In the genomic region with DNA sequence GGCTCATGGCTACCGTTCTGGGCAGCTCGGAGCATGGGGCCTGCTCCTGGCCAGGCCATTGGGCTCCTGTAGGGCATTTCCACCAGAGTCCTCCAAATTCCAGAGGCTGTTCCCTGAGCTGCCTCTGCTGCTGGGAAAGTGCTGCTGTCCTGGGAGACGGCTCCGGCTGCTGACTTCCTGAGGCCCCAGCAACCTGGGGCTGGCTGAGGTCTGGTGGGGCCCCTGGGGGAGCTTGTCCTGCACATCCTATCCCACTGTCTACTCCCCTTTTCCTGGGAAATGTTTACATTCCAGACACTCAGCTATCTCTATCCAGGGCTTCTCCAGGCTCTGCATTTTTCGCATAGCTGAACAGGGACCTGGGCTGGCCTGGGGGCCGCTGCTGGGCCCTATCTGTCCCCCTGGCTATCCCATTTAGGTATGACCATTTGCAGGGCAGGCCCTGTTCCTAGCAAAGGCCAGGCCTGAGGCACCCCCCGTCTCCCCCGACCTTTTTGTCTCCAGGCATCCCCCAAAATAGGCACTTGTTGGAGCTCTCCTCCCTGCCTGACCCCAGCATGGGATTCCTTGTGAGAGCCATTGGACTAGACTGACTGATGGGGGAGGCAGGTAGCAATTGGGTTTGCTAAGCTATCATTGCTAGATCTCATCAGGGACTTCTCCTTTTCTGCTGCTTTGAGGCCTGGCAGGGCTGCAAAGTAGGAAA, we compare ENCODE assay signal across 14 cellular contexts. TPM values are rescaled to one million over a fixed set of nuclear protein-coding genes. Genes with fewer than 3 reads are reported as not detected.
DNase-seq lines count a peak whose midpoint lies in the region; FAIRE-seq and TF ChIP-seq lines count a peak whose summit lies in the region.
"Had no signal": no experiment of that assay in that cellular context is flagged by ENCODE, and none has a peak within 500 bp of the region (broad histone marks: within the 10 kb centered on the region; RNA-seq: fewer than 3 reads in every experiment).

No MANE protein-coding gene starts in this region.

- peaks cover under 1% of the 10 kb centered on the region for H3K79me1 ChIP-seq in neuronal stem cell (ENCODE audit: low read depth, low read length)

- no peak overlapping the region for H3K4ac ChIP-seq in neuronal stem cell (ENCODE audit: low read length)

- peak overlapping the region; percentile 19 for H2BK120ac ChIP-seq in neuronal stem cell (ENCODE audit: low read depth, low read length)

- no peak for FAIRE-seq in D721Med (lab: Jason Lieb, UNC)
- FAIRE-seq: frontal cortex, H1 had no signal

- H3K27ac Mint-ChIP-seq in endodermal cell: peak overlapping the region; percentile 95
- H3K27ac Mint-ChIP-seq: activated CD4-positive, alpha-beta T cell treated with anti-CD3 and anti-CD28 coated beads for 36 hours; activated T-cell treated with anti-CD3 and anti-CD28 coated beads, Interleukin-2, amount 50 U/mL, for 24 hours had no signal

- no peak overlapping the region for H2BK15ac ChIP-seq in neuronal stem cell (ENCODE audit: low read length)

- no peak overlapping the region for H3K4me3 ChIP-seq in H7 (ENCODE audit: insufficient read depth, low read depth, low read length)
- H3K4me3 ChIP-seq in NT2/D1 (ENCODE audit: insufficient read length, low read depth): no peak overlapping the region
- peak overlapping the region; percentile 53 for H3K4me3 ChIP-seq in endodermal cell (ENCODE audit: low read length)
- no peak overlapping the region for H3K4me3 ChIP-seq in neuronal stem cell (ENCODE audit: low read length in 2 of 2)
- H3K4me3 ChIP-seq: ascending aorta had no signal

- H3K4me1 Mint-ChIP-seq in endodermal cell: peaks cover 34% of the 10 kb centered on the region
- H3K4me1 Mint-ChIP-seq: activated CD4-positive, alpha-beta T cell treated with anti-CD3 and anti-CD28 coated beads for 36 hours had no signal

- H3K36me3 ChIP-seq in H7 (replicated peaks; ENCODE audit: control insufficient read depth, insufficient read depth, low read length) (no peaks in the 10 kb centered on the region; the same call in 1 of the 2 replicates), NT2/D1 (ENCODE audit: insufficient read depth, insufficient read length, low read length) (peaks cover 8% of the 10 kb centered on the region), endodermal cell (ENCODE audit: control insufficient read depth, insufficient read depth, low read length) (no peaks in the 10 kb centered on the region), neuronal stem cell (replicated peaks in 1 of 2; ENCODE audit: control insufficient read depth in 2 of 2, insufficient read depth in 2 of 2, low read length in 2 of 2) (no peaks in the 10 kb centered on the region)
- H3K36me3 ChIP-seq: ascending aorta had no signal

- H3K27ac ChIP-seq in endodermal cell (ENCODE audit: low read depth, low read length): peak overlapping the region; percentile 88
- peak overlapping the region; percentile 70 for H3K27ac ChIP-seq in neuronal stem cell (replicated peaks; ENCODE audit: low read length)
- H3K27ac ChIP-seq: ascending aorta had no signal

- TF ChIP-seq CTCF in endodermal cell (conservative IDR thresholded peaks at IDR 0.05) (peak; percentile 25), D721Med (IDR thresholded peaks at IDR 0.05; ENCODE audit: insufficient read depth, missing control alignments) (no peak)

- H3K9me3 Mint-ChIP-seq in endodermal cell: no peaks in the 10 kb centered on the region
- H3K9me3 Mint-ChIP-seq: activated T-cell treated with anti-CD3 and anti-CD28 coated beads, Interleukin-2, amount 50 U/mL, for 24 hours; CD4-positive, CD25-positive, alpha-beta regulatory T cell had no signal

- H3K14ac ChIP-seq in neuronal stem cell (ENCODE audit: low read length): no peak overlapping the region

- peak overlapping the region; percentile 56 for H2BK5ac ChIP-seq in neuronal stem cell (ENCODE audit: low read length)

- H2AFZ ChIP-seq in neuronal stem cell (ENCODE audit: low read length): peak overlapping the region; percentile 83

- no peak overlapping the region for H4K8ac ChIP-seq in neuronal stem cell (ENCODE audit: low read depth, low read length)

- no peak overlapping the region for H4K91ac ChIP-seq in neuronal stem cell (ENCODE audit: low read depth, low read length, poor library complexity)

- peaks cover 11% of the 10 kb centered on the region for H3K36me3 Mint-ChIP-seq in endodermal cell (ENCODE audit: low read depth)

- no peak overlapping the region for H2BK12ac ChIP-seq in neuronal stem cell (ENCODE audit: low read length)

- H3K4me2 ChIP-seq in neuronal stem cell (ENCODE audit: insufficient read depth, low read length, poor library complexity, severe bottlenecking): no peak overlapping the region

- WGBS in endodermal cell (ENCODE audit: insufficient coverage in 1 of 2, insufficient read length in 1 of 2), 2 experiments: 78 to 81% methylated on average over 3 to 8 of the region's 8 CpGs
- no CpG with 5 or more reads among the region's 8 CpGs for WGBS in neuronal stem cell (ENCODE audit: extremely low coverage in 2 of 2, insufficient read length in 2 of 2, insufficient replicate concordance in 1 of 2), 2 donors

- peak overlapping the region; percentile 14 for H3K9ac ChIP-seq in NT2/D1 (ENCODE audit: insufficient read length, low read depth)
- peak overlapping the region; percentile 80 for H3K9ac ChIP-seq in endodermal cell (ENCODE audit: extremely low read depth, low read length, poor library complexity, severe bottlenecking)
- H3K9ac ChIP-seq in neuronal stem cell (ENCODE audit: low read depth, low read length, poor library complexity): no peak overlapping the region

- DNase-seq in H7 (peak; percentile 75), NT2/D1 (ENCODE audit: low read depth, low spot score) (no peak), endodermal cell (peak; percentile 76), neuronal stem cell (ENCODE audit: low spot score) (no peak), D721Med (ENCODE audit: insufficient read length, low spot score) (no peak), NCI-H526 treated with DMSO at 0.1 percent for 48 hours (lab: John Stamatoyannopoulos, UW) (no peak), cerebellar nuclear complex (lab: John Stamatoyannopoulos, UW) (no peak)
- no peak for DNase-seq in activated effector memory CD4-positive, alpha-beta T cell treated with Interleukin-2 at 50 U/mL for 16 hours
- DNase-seq: activated CD4-positive, alpha-beta T cell treated with anti-CD3 and anti-CD28 coated beads for 36 hours; activated T-cell treated with anti-CD3 and anti-CD28 coated beads, Interleukin-2, amount 50 U/mL, for 24 hours; CD4-positive, CD25-positive, alpha-beta regulatory T cell had no signal

- H3K9me3 ChIP-seq in NT2/D1 (ENCODE audit: insufficient read depth, low read length) (no peaks in the 10 kb centered on the region), endodermal cell (ENCODE audit: control insufficient read depth, low read length) (no peaks in the 10 kb centered on the region), neuronal stem cell (replicated peaks in 1 of 2; ENCODE audit: control insufficient read depth in 2 of 2, insufficient read depth in 1 of 2, low read depth in 1 of 2, low read length in 2 of 2) (no peaks in the 10 kb centered on the region)
- H3K9me3 ChIP-seq: ascending aorta had no signal

- H3K23ac ChIP-seq in neuronal stem cell (ENCODE audit: low read depth, low read length, poor library complexity): no peak overlapping the region

- H3K27me3 Mint-ChIP-seq in endodermal cell (ENCODE audit: insufficient read depth): no peaks in the 10 kb centered on the region
- H3K27me3 Mint-ChIP-seq: activated CD4-positive, alpha-beta T cell treated with anti-CD3 and anti-CD28 coated beads for 36 hours; activated T-cell treated with anti-CD3 and anti-CD28 coated beads, Interleukin-2, amount 50 U/mL, for 24 hours; CD4-positive, CD25-positive, alpha-beta regulatory T cell had no signal

- no peaks in the 10 kb centered on the region for H3K27me3 ChIP-seq in H7 (ENCODE audit: control insufficient read depth, insufficient read depth, low read length)
- no peaks in the 10 kb centered on the region for H3K27me3 ChIP-seq in NT2/D1 (ENCODE audit: insufficient read depth, insufficient read length)
- no peaks in the 10 kb centered on the region for H3K27me3 ChIP-seq in endodermal cell (ENCODE audit: control insufficient read depth, insufficient read depth, low read length, poor library complexity, severe bottlenecking)
- peaks cover 0 to 10% (median 0%) of the 10 kb centered on the region in 3 experiments for H3K27me3 ChIP-seq in neuronal stem cell (ENCODE audit: control insufficient read depth in 3 of 3, insufficient read depth in 3 of 3, low read depth in 1 of 3, low read length in 3 of 3)
- H3K27me3 ChIP-seq: ascending aorta had no signal

- peak overlapping the region; percentile 82 for H3K18ac ChIP-seq in neuronal stem cell (ENCODE audit: low read length)

- peak overlapping the region; percentile 22 for H3K4me3 Mint-ChIP-seq in endodermal cell
- H3K4me3 Mint-ChIP-seq: activated CD4-positive, alpha-beta T cell treated with anti-CD3 and anti-CD28 coated beads for 36 hours; activated T-cell treated with anti-CD3 and anti-CD28 coated beads, Interleukin-2, amount 50 U/mL, for 24 hours; CD4-positive, CD25-positive, alpha-beta regulatory T cell had no signal

- H2AK5ac ChIP-seq in neuronal stem cell (ENCODE audit: low read depth, low read length): peak overlapping the region; percentile 34

- H3K4me1 ChIP-seq in NT2/D1 (ENCODE audit: insufficient read depth, insufficient read length) (peaks cover 46% of the 10 kb centered on the region), endodermal cell (ENCODE audit: control insufficient read depth, insufficient read depth, low read length) (peaks cover 21% of the 10 kb centered on the region), neuronal stem cell (ENCODE audit: control insufficient read depth in 2 of 2, insufficient read depth in 1 of 2, low read depth in 1 of 2, low read length in 2 of 2) (peaks cover 10 to 30% of the 10 kb centered on the region in 2 donors)

RNA-seq across cellular contexts. Expression of a gene that starts 27.5 kb away (rescaled TPM):
- 41.5 and 49.2 TPM in 2 replicates for total RNA-seq in H7 (2014; rRNA removed; shearing (Covaris generic))
- 100 to 1,000 TPM; 128 to 149 TPM for total RNA-seq in endodermal cell
- polyA plus RNA-seq in endodermal cell (2013, experiment 1 of 2): 20.2 TPM
- 16.5 TPM for polyA plus RNA-seq in endodermal cell (2013, experiment 2 of 2)
- 25.2 TPM for polyA plus RNA-seq in neuronal stem cell (2013, experiment 1 of 2)
- polyA plus RNA-seq in neuronal stem cell (2013, experiment 2 of 2): 26.4 TPM

RNA-seq across cellular contexts. Expression of a gene that starts 34.6 kb away (rescaled TPM):
- total RNA-seq in H7 (2014; rRNA removed; shearing (Covaris generic)): 9.9 and 14.6 TPM in 2 replicates
- 100 to 1,000 TPM in 1 of 2 donors, 10 to 100 TPM in 1; 89.0 to 123 TPM for total RNA-seq in endodermal cell
- polyA plus RNA-seq in endodermal cell (2013, experiment 1 of 2): 22.2 TPM
- 14.5 TPM for polyA plus RNA-seq in endodermal cell (2013, experiment 2 of 2)
- polyA plus RNA-seq in neuronal stem cell (2013, experiment 1 of 2): 8.5 TPM
- 8.9 TPM for polyA plus RNA-seq in neuronal stem cell (2013, experiment 2 of 2)

RNA-seq across cellular contexts. Expression of a gene that starts 36.7 kb away (rescaled TPM):
- total RNA-seq in H7 (2014; rRNA removed; shearing (Covaris generic)): 45.2 and 49.4 TPM in 2 replicates
- total RNA-seq in endodermal cell: 10 to 100 TPM; 37.7 to 39.1 TPM
- 30.2 TPM for polyA plus RNA-seq in endodermal cell (2013, experiment 1 of 2)
- 32.7 TPM for polyA plus RNA-seq in endodermal cell (2013, experiment 2 of 2)
- 21.2 TPM for polyA plus RNA-seq in neuronal stem cell (2013, experiment 1 of 2)
- 24.0 TPM for polyA plus RNA-seq in neuronal stem cell (2013, experiment 2 of 2)

RNA-seq across cellular contexts. Expression of a gene that starts 37.7 kb away (rescaled TPM):
- 11.8 and 13.1 TPM in 2 replicates for total RNA-seq in H7 (2014; rRNA removed; shearing (Covaris generic))
- 10 to 100 TPM; 26.4 to 31.0 TPM for total RNA-seq in endodermal cell
- 14.9 TPM for polyA plus RNA-seq in endodermal cell (2013, experiment 1 of 2)
- polyA plus RNA-seq in endodermal cell (2013, experiment 2 of 2): 11.8 TPM
- polyA plus RNA-seq in neuronal stem cell (2013, experiment 1 of 2): 7.5 TPM
- polyA plus RNA-seq in neuronal stem cell (2013, experiment 2 of 2): 7.9 TPM

Comparison
In these comparisons a context has a peak if more than half of its experiments do, and no peak if none do; other contexts are left out.
1. DNase-seq: peak in H7 (single experiment) and endodermal cell (single experiment); none in NT2/D1 (single experiment), neuronal stem cell (single experiment), D721Med (single experiment), activated effector memory CD4-positive, alpha-beta T cell treated with Interleukin-2 at 50 U/mL for 16 hours (single experiment), NCI-H526 treated with DMSO at 0.1 percent for 48 hours (single experiment) and cerebellar nuclear complex (0 of 2).